Comparison of ENCODE assay signal across 9 cellular contexts in the genomic region with DNA sequence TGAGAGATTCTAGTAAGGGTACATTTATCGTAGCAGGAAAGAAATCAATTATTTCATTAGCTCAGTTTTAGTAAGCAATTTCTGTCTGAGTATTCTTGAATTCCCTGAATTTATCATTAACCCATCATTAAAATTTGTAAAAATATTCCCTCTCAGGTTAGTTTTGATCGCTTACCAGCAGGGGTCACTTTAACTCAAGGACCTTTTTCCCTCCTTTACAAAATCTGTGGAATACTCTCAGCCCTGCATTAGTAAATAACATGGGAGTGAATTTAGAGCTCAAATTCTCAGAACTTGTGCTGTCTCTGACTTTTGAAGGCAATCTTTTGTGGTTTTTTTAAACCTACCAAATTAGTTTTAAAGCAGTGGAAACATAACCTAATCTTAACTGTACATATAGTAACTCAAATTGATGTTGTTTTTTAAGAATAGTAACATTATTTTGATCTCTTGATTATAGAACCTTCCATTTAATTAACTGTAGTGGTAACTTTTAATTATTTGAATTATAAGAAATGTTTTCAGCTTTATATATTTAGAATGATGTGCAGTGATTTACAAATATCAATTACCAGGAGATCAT.
DNase-seq lines count a peak whose midpoint lies in the region; ATAC-seq and TF ChIP-seq lines count a peak whose summit lies in the region.
"Had no signal": no experiment of that assay in that cellular context is flagged by ENCODE, and none has a peak within 500 bp of the region (broad histone marks: within the 10 kb centered on the region; RNA-seq: fewer than 3 reads in every experiment).

No MANE protein-coding gene starts in this region.

- H3K36me3 ChIP-seq in cardiac muscle cell (peaks cover 2% of the 10 kb centered on the region), prostate gland (no peaks in the 10 kb centered on the region)

- no peak for TF ChIP-seq POLR2A in prostate gland (IDR thresholded peaks at IDR 0.05)

- H3K27ac ChIP-seq in cardiac muscle cell (no peak overlapping the region), prostate gland (no peak overlapping the region)

- H3K27me3 ChIP-seq in cardiac muscle cell (no peaks in the 10 kb centered on the region), prostate gland (replicated peaks; ENCODE audit: insufficient read depth) (no peaks in the 10 kb centered on the region)

- intact Hi-C loops in cardiac septum (cut with DNase I), result loop anchor here (2.0 to 10.0 kb wide), 3 partner anchors 117 to 275 kb away; no protein-coding TSS in a partner anchor
- intact Hi-C loops in prostate gland (cut with DNase I), result loop anchor here (10.0 kb wide), 1 partner anchor 235 kb away; no protein-coding TSS in a partner anchor

- TF ChIP-seq CTCF in cardiac muscle cell (IDR thresholded peaks at IDR 0.05; ENCODE audit: low read depth, low read length) (peak; percentile 62), prostate gland (IDR thresholded peaks at IDR 0.05) (peak in 3 of 4 experiments; percentile 46 to 59 (median 48))

- 57% methylated on average over 2 of the region's 2 CpGs for WGBS in prostate gland

- no peak for ATAC-seq in GM18519 (IDR thresholded peaks at IDR 0.05; ENCODE audit: low FRiP score, unreplicated experiment)

- H3K4me1 ChIP-seq in cardiac muscle cell (ENCODE audit: low read depth), result no peaks in the 10 kb centered on the region
- H3K4me1 ChIP-seq in prostate gland (replicated peaks), result no peaks in the 10 kb centered on the region

- H3K9me3 ChIP-seq in cardiac muscle cell (ENCODE audit: low read depth), result no peaks in the 10 kb centered on the region
- H3K9me3 ChIP-seq in prostate gland, result no peaks in the 10 kb centered on the region

- peak; percentile 55 to 68 for DNase-seq in cardiac muscle cell (ENCODE audit: low read depth in 1 of 2, low spot score in 1 of 2)
- DNase-seq in cardiac septum (ENCODE audit: low spot score), result no peak
- DNase-seq in NCI-H526 treated with DMSO at 0.1 percent for 48 hours (lab: John Stamatoyannopoulos, UW), result peak; percentile 4
- DNase-seq in epidermal melanocyte (ENCODE audit: insufficient read length, low spot score), result peak; percentile 24
- DNase-seq in prostate gland (ENCODE audit: low spot score), result no peak
- DNase-seq in effector CD8-positive, alpha-beta T cell (lab: John Stamatoyannopoulos, UW), result no peak
- no peak for DNase-seq in activated naive CD4-positive, alpha-beta T cell treated with Interleukin-2 at 50 U/mL for 16 hours
- DNase-seq: activated naive CD8-positive, alpha-beta T cell treated with anti-CD3 and anti-CD28 coated beads, Interleukin-2, amount 10 ng/mL, durations not matched to agents 7 days and 5 days had no signal

- H3K4me3 ChIP-seq in cardiac muscle cell, result no peak overlapping the region
- H3K4me3 ChIP-seq in prostate gland, result no peak overlapping the region

Comparison
In these comparisons a context has a peak if more than half of its experiments do, and no peak if none do; other contexts are left out.
1. DNase-seq: peak in cardiac muscle cell (2 of 2), NCI-H526 treated with DMSO at 0.1 percent for 48 hours (single experiment) and epidermal melanocyte (single experiment); none in cardiac septum (single experiment), prostate gland (single experiment), effector CD8-positive, alpha-beta T cell (single experiment) and activated naive CD4-positive, alpha-beta T cell treated with Interleukin-2 at 50 U/mL for 16 hours (single experiment).